In the genomic region with DNA sequence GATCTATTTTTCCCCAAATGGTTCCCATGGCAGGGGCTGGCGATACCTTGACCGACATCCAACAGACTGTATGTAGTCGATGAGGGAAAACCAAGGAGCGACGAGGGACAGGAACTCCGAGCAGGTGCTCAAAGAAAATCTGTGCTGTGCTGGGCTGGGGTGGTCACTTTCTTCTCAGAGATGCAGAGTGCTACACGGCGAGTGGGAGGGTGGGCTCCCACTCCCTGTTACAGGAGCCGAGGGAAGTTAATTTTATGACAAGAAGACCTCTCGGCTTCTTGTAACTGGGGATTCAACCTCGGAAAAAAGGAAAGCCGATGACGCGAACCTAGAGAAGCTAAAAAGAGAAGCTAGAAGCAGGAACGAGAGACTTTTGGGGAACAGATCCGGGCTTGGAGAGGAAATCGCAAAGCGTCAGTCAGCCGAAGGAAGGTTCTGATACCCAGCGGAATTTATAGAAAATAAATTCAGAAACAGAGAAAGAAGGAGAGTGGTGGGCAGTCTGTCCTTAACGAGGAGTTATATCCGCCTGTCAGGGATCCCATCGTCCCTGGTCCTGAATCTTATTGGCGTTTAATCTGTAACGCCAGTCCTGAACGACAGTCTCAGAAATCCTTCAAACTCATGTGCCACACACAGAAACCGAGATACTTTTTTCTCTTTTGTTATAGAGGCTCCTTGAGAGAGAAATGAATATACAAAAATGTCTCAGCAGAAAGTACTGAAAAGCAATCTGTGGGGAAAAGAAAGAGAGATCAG, we compare ENCODE assay signal across 1 cellular context.
TF ChIP-seq lines count a peak whose summit lies in the region.

No MANE protein-coding gene starts in this region.

TF ChIP-seq in HEK293, 187 proteins besides CTCF, POLR2A, EP300 and RAD21 (continued from another document):
- TF ChIP-seq, protein P1, sequence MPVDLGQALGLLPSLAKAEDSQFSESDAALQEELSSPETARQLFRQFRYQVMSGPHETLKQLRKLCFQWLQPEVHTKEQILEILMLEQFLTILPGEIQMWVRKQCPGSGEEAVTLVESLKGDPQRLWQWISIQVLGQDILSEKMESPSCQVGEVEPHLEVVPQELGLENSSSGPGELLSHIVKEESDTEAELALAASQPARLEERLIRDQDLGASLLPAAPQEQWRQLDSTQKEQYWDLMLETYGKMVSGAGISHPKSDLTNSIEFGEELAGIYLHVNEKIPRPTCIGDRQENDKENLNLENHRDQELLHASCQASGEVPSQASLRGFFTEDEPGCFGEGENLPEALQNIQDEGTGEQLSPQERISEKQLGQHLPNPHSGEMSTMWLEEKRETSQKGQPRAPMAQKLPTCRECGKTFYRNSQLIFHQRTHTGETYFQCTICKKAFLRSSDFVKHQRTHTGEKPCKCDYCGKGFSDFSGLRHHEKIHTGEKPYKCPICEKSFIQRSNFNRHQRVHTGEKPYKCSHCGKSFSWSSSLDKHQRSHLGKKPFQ (tag by site-specific recombination; IDR thresholded peaks at IDR 0.05), result no peak
- peak; percentile 98 for TF ChIP-seq ZBTB17 (tag by site-specific recombination; IDR thresholded peaks at IDR 0.05)
- TF ChIP-seq ZNF2 (tag by site-specific recombination; IDR thresholded peaks at IDR 0.05), result no peak
- TF ChIP-seq YY2 (tag by site-specific recombination; IDR thresholded peaks at IDR 0.05), result no peak
